In the genomic region with DNA sequence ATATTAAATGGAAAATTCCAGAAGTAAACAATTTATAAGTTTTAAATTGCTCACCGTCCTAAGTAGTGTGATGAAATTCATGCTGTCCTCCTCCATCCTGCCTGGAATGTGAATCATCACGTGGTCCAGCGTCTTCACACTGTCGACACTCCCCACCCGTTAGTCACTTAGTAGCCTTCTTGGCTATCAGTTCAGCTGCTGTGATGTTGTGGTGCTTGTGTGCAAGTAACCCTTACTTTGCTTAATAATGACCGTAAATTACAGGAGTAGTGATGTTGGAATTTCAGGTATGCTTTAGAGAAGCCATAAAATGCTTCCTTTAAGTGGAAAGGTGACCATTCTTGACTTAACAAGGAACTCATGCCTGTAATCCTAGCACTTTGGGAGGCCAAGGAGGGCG, we compare ENCODE assay signal across 20 cellular contexts. TPM values are rescaled to one million over a fixed set of nuclear protein-coding genes. Genes with fewer than 3 reads are reported as not detected.
DNase-seq lines count a peak whose midpoint lies in the region; ATAC-seq and TF ChIP-seq lines count a peak whose summit lies in the region.
"Had no signal": no experiment of that assay in that cellular context is flagged by ENCODE, and none has a peak within 500 bp of the region (broad histone marks: within the 10 kb centered on the region; RNA-seq: fewer than 3 reads in every experiment).

No MANE protein-coding gene starts in this region.

- no peak overlapping the region for H4K8ac ChIP-seq in neuronal stem cell (ENCODE audit: low read depth, low read length)

- peaks cover 0 to 5% of the 10 kb centered on the region in 2 donors for H3K4me1 ChIP-seq in neuronal stem cell (ENCODE audit: control insufficient read depth in 2 of 2, insufficient read depth in 1 of 2, low read depth in 1 of 2, low read length in 2 of 2)
- no peaks in the 10 kb centered on the region for H3K4me1 ChIP-seq in aorta (ENCODE audit: control insufficient read depth in 1 of 2, insufficient read depth in 2 of 2, low read length in 2 of 2)
- H3K4me1 ChIP-seq: vagina had no signal

- H3K36me3 ChIP-seq in BJ (ENCODE audit: control insufficient read depth, insufficient read depth, low read length) = peaks cover 1% of the 10 kb centered on the region
- peaks cover 10 to 87% of the 10 kb centered on the region in 2 donors for H3K36me3 ChIP-seq in neuronal stem cell (replicated peaks in 1 of 2; ENCODE audit: control insufficient read depth in 2 of 2, insufficient read depth in 2 of 2, low read length in 2 of 2)
- peaks cover 7 to 9% of the 10 kb centered on the region in 2 donors for H3K36me3 ChIP-seq in aorta (ENCODE audit: control insufficient read depth in 1 of 2, insufficient read depth in 2 of 2, low read length in 1 of 2)

- no peak overlapping the region for H3K4me2 ChIP-seq in neuronal stem cell (ENCODE audit: insufficient read depth, low read length, poor library complexity, severe bottlenecking)
- H3K4me2 ChIP-seq: BLaER1 treated with 17β-estradiol and CSF1 and Interleukin-3, amounts not matched to agents 10 nM and 100 nM had no signal

- TF ChIP-seq CTCF in BJ (IDR thresholded peaks at IDR 0.05; ENCODE audit: insufficient read depth, low read depth, low read length) = no peak

- ATAC-seq in aorta (ENCODE audit: low FRiP score) = no peak
- ATAC-seq in HG03139 (IDR thresholded peaks at IDR 0.05; ENCODE audit: unreplicated experiment) = no peak
- ATAC-seq: esophagus mucosa, mucosa of descending colon had no signal

- no peak overlapping the region for H3K9ac ChIP-seq in neuronal stem cell (ENCODE audit: low read depth, low read length, poor library complexity)
- H3K9ac ChIP-seq: BLaER1 treated with 17β-estradiol and CSF1 and Interleukin-3, amounts not matched to agents 10 nM and 100 nM had no signal

- H3K27me3 ChIP-seq in BJ (ENCODE audit: control insufficient read depth, insufficient read depth, low read length) (no peaks in the 10 kb centered on the region), neuronal stem cell (ENCODE audit: control insufficient read depth in 3 of 3, insufficient read depth in 3 of 3, low read depth in 1 of 3, low read length in 3 of 3) (no peaks in the 10 kb centered on the region), aorta (ENCODE audit: control insufficient read depth in 1 of 2, insufficient read depth in 2 of 2, low read length in 1 of 2) (no peaks in the 10 kb centered on the region)
- H3K27me3 ChIP-seq: BLaER1 treated with 17β-estradiol and CSF1 and Interleukin-3, amounts not matched to agents 10 nM and 100 nM; cardiac muscle cell; Peyer's patch; vagina had no signal

- no peak overlapping the region for H2BK5ac ChIP-seq in neuronal stem cell (ENCODE audit: low read length)

- POLR2A ChIA-PET in BJ (lab: Charles Lee) = no interaction called here

- no peak overlapping the region for H3K4ac ChIP-seq in neuronal stem cell (ENCODE audit: low read length)

- H3K4me3 ChIP-seq in BJ (ENCODE audit: low read depth, low read length) (no peak overlapping the region), neuronal stem cell (ENCODE audit: low read length in 2 of 2) (no peak overlapping the region), aorta (ENCODE audit: low read length in 2 of 2) (no peak overlapping the region)
- H3K4me3 ChIP-seq: BLaER1 treated with 17β-estradiol and CSF1 and Interleukin-3, amounts not matched to agents 10 nM and 100 nM; cardiac muscle cell; mucosa of descending colon; Peyer's patch; vagina had no signal

- peak overlapping the region; percentile 87 for H4K91ac ChIP-seq in neuronal stem cell (ENCODE audit: low read depth, low read length, poor library complexity)

- DNase-seq in BJ (ENCODE audit: low read depth) (peak; percentile 29), LoVo (ENCODE audit: low spot score) (peak; percentile 49), fibroblast of gingiva (ENCODE audit: low read depth) (peak; percentile 53), neuronal stem cell (ENCODE audit: low spot score) (no peak), aorta (no peak), NCI-H526 treated with DMSO at 0.1 percent for 48 hours (lab: John Stamatoyannopoulos, UW) (no peak), NCI-H1436 (lab: John Stamatoyannopoulos, UW) (no peak)
- DNase-seq: activated CD4-positive, alpha-beta T cell treated with anti-CD3 and anti-CD28 coated beads, Interleukin-2, amount 50 U/mL, for 4 hours; H7; mucosa of descending colon; NCI-H1417; Peyer's patch; posterior cingulate gyrus; stimulated activated CD4-positive, alpha-beta T cell treated with anti-CD3 and anti-CD28 coated beads, Interleukin-2, amount 100 ng/mL, for 24 hours had no signal

- WGBS in neuronal stem cell (ENCODE audit: extremely low coverage in 2 of 2, insufficient read length in 2 of 2, insufficient replicate concordance in 1 of 2), 2 donors = no CpG with 5 or more reads among the region's 7 CpGs
- WGBS in aorta, 2 donors = 79 to 84% methylated on average over 7 of the region's 7 CpGs

- no peaks in the 10 kb centered on the region for H3K9me3 ChIP-seq in neuronal stem cell (replicated peaks in 1 of 2; ENCODE audit: control insufficient read depth in 2 of 2, insufficient read depth in 1 of 2, low read depth in 1 of 2, low read length in 2 of 2)
- no peaks in the 10 kb centered on the region for H3K9me3 ChIP-seq in aorta (ENCODE audit: control insufficient read depth, low read length)
- H3K9me3 ChIP-seq: BLaER1 treated with 17β-estradiol and CSF1 and Interleukin-3, amounts not matched to agents 10 nM and 100 nM; mucosa of descending colon; Peyer's patch; vagina had no signal

- H3K14ac ChIP-seq in neuronal stem cell (ENCODE audit: low read length) = no peak overlapping the region

- H2BK15ac ChIP-seq in neuronal stem cell (ENCODE audit: low read length) = no peak overlapping the region

- H3K18ac ChIP-seq in neuronal stem cell (ENCODE audit: low read length) = no peak overlapping the region

- no peaks in the 10 kb centered on the region for H3K79me1 ChIP-seq in neuronal stem cell (ENCODE audit: low read depth, low read length)

- no peak overlapping the region for H2BK120ac ChIP-seq in neuronal stem cell (ENCODE audit: low read depth, low read length)

- H2BK12ac ChIP-seq in neuronal stem cell (ENCODE audit: low read length) = no peak overlapping the region

- H2AK5ac ChIP-seq in neuronal stem cell (ENCODE audit: low read depth, low read length) = no peak overlapping the region

- intact Hi-C loops in aorta (cut with DNase I) = loop anchor here in 1 of 2 donors (10.0 kb wide), 1 partner anchor 200 kb away; no protein-coding TSS in a partner anchor

- no peak overlapping the region for H3K23ac ChIP-seq in neuronal stem cell (ENCODE audit: low read depth, low read length, poor library complexity)

- no peak overlapping the region for H2AFZ ChIP-seq in neuronal stem cell (ENCODE audit: low read length)

- CTCF ChIA-PET in BJ (lab: Yijun Ruan, JAX) = interaction anchor here (1.0 to 1.4 kb wide), 2 partner anchors 9 to 197 kb away, joined by 4 read pairs; no protein-coding TSS in a partner anchor

- no peak overlapping the region for H3K27ac ChIP-seq in neuronal stem cell (replicated peaks; ENCODE audit: low read length)
- no peak overlapping the region for H3K27ac ChIP-seq in aorta (ENCODE audit: low read depth in 1 of 2, low read length in 2 of 2)
- H3K27ac ChIP-seq: BLaER1 treated with 17β-estradiol and CSF1 and Interleukin-3, amounts not matched to agents 10 nM and 100 nM; cardiac muscle cell; vagina had no signal

RNA-seq across cellular contexts. Expression of a gene that starts 25.2 kb away (rescaled TPM):
- polyA plus RNA-seq in BJ (2011; rRNA removed) (12.1 and 16.1 TPM in 2 replicates), aorta (10 to 100 TPM; 12.0 to 12.8 TPM)
- polyA minus RNA-seq in BJ (2011; rRNA and poly(A)+ RNA removed) = 11.7 and 13.2 TPM in 2 replicates
- 27.3 TPM for polyA plus RNA-seq in neuronal stem cell (2013, experiment 1 of 2)
- 26.7 TPM for polyA plus RNA-seq in neuronal stem cell (2013, experiment 2 of 2)
- total RNA-seq in aorta = 10 to 100 TPM; 20.3 to 20.9 TPM

RNA-seq across cellular contexts. Expression of a gene that starts 25.3 kb away (rescaled TPM):
- polyA plus RNA-seq in BJ (2011; rRNA removed) = not detected in 2 replicates
- polyA minus RNA-seq in BJ (2011; rRNA and poly(A)+ RNA removed) = not detected in 2 replicates
- polyA plus RNA-seq in neuronal stem cell (2013, experiment 1 of 2) = 0.01 TPM
- 0.01 TPM for polyA plus RNA-seq in neuronal stem cell (2013, experiment 2 of 2)
- not detected for total RNA-seq in aorta
- polyA plus RNA-seq in aorta = not detected
- total RNA-seq: NCI-H460, Peyer's patch, vagina had no signal

Comparison
In these comparisons a context has a peak if more than half of its experiments do, and no peak if none do; other contexts are left out.
1. DNase-seq: peak in BJ (single experiment), LoVo (single experiment) and fibroblast of gingiva (single experiment); none in neuronal stem cell (single experiment), aorta (0 of 2), NCI-H526 treated with DMSO at 0.1 percent for 48 hours (single experiment) and NCI-H1436 (single experiment).